In genomic region chr7:84336303-84336702, GRCh38 we compare ENCODE assay signal across 13 cellular contexts.
DNase-seq lines count a peak whose midpoint lies in the region; ATAC-seq and TF ChIP-seq lines count a peak whose summit lies in the region.
"Had no signal": no experiment of that assay in that cellular context is flagged by ENCODE, and none has a peak within 500 bp of the region (broad histone marks: within the 10 kb centered on the region; RNA-seq: fewer than 3 reads in every experiment).

No MANE protein-coding gene starts in this region.

- H3K27ac ChIP-seq in BLaER1 = peak overlapping the region; percentile 59
- peak overlapping the region; percentile 35 for H3K27ac ChIP-seq in brain microvascular endothelial cell
- H3K27ac ChIP-seq: WERI-Rb-1 had no signal

- ATAC-seq in GM21529 (IDR thresholded peaks at IDR 0.05; ENCODE audit: unreplicated experiment) (peak; percentile 68), GM18861 (IDR thresholded peaks at IDR 0.05; ENCODE audit: unreplicated experiment) (no peak)
- ATAC-seq in stimulated activated naive CD8-positive, alpha-beta T cell treated with anti-CD3 and anti-CD28 coated beads, Interleukin-15, amount 100 ng/mL, for 72 hours = no peak
- ATAC-seq: left colon had no signal

- H3K4me3 Mint-ChIP-seq in stimulated activated naive CD8-positive, alpha-beta T cell treated with anti-CD3 and anti-CD28 coated beads, Interleukin-15, amount 100 ng/mL, for 72 hours = no peak overlapping the region

- no peaks in the 10 kb centered on the region for H4K20me1 ChIP-seq in BLaER1

- H3K27me3 Mint-ChIP-seq in stimulated activated naive CD8-positive, alpha-beta T cell treated with anti-CD3 and anti-CD28 coated beads, Interleukin-15, amount 100 ng/mL, for 72 hours = peaks cover 8% of the 10 kb centered on the region

- H3K4me1 Mint-ChIP-seq in stimulated activated naive CD8-positive, alpha-beta T cell treated with anti-CD3 and anti-CD28 coated beads, Interleukin-15, amount 100 ng/mL, for 72 hours = no peaks in the 10 kb centered on the region

- no peaks in the 10 kb centered on the region for H3K9me3 Mint-ChIP-seq in stimulated activated naive CD8-positive, alpha-beta T cell treated with anti-CD3 and anti-CD28 coated beads, Interleukin-15, amount 100 ng/mL, for 72 hours

- no peak for TF ChIP-seq CTCF in brain microvascular endothelial cell (IDR thresholded peaks at IDR 0.05; ENCODE audit: low read depth, low read length, missing control alignments)

- DNase-seq in HuH-7.5 (ENCODE audit: low spot score) (peak; percentile 10), brain microvascular endothelial cell (peak; percentile 91)
- no peak for DNase-seq in effector CD4-positive, alpha-beta T cell
- no peak for DNase-seq in stimulated activated CD4-positive, alpha-beta T cell treated with anti-CD3 and anti-CD28 coated beads, Interleukin-2, amount 100 ng/mL, for 48 hours
- no peak for DNase-seq in stimulated activated naive CD8-positive, alpha-beta T cell treated with anti-CD3 and anti-CD28 coated beads, Interleukin-15, amount 100 ng/mL, for 72 hours
- DNase-seq: caudate nucleus; left colon; NCI-H1930; stimulated activated CD4-positive, alpha-beta T cell treated with anti-CD3 and anti-CD28 coated beads, Interleukin-1b, Interleukin-23, amount 100 ng/mL, for 48 hours; WERI-Rb-1 had no signal

- peak overlapping the region; percentile 70 for H3K4me2 ChIP-seq in BLaER1

- H3K9ac ChIP-seq in BLaER1 = no peak overlapping the region

- H3K9me3 ChIP-seq in BLaER1 = no peaks in the 10 kb centered on the region

- H3K4me3 ChIP-seq in BLaER1 = no peak overlapping the region
- H3K4me3 ChIP-seq in brain microvascular endothelial cell (ENCODE audit: low read depth, low read length) = no peak overlapping the region

- no peak overlapping the region for H3K27ac Mint-ChIP-seq in stimulated activated naive CD8-positive, alpha-beta T cell treated with anti-CD3 and anti-CD28 coated beads, Interleukin-15, amount 100 ng/mL, for 72 hours

- in situ Hi-C loops in brain microvascular endothelial cell (cut with HindIII; ENCODE audit: low pct_ligation_motif_present, low sequenced_read_pairs) = no loop called here

- H3K36me3 ChIP-seq in BLaER1 (no peaks in the 10 kb centered on the region), brain microvascular endothelial cell (replicated peaks) (no peaks in the 10 kb centered on the region)
- H3K36me3 ChIP-seq: WERI-Rb-1 had no signal

- H3K27me3 ChIP-seq in BLaER1 = no peaks in the 10 kb centered on the region
- H3K27me3 ChIP-seq in brain microvascular endothelial cell (replicated peaks) = no peaks in the 10 kb centered on the region

- peaks cover 30% of the 10 kb centered on the region for H3K4me1 ChIP-seq in BLaER1

Comparison
In these comparisons a context has a peak if more than half of its experiments do, and no peak if none do; other contexts are left out.
1. DNase-seq: peak in HuH-7.5 (single experiment) and brain microvascular endothelial cell (single experiment); none in effector CD4-positive, alpha-beta T cell (single experiment), stimulated activated CD4-positive, alpha-beta T cell treated with anti-CD3 and anti-CD28 coated beads, Interleukin-2, amount 100 ng/mL, for 48 hours (0 of 2) and stimulated activated naive CD8-positive, alpha-beta T cell treated with anti-CD3 and anti-CD28 coated beads, Interleukin-15, amount 100 ng/mL, for 72 hours (0 of 2).